Comparison of ENCODE assay signal across 22 cellular contexts in the genomic region with DNA sequence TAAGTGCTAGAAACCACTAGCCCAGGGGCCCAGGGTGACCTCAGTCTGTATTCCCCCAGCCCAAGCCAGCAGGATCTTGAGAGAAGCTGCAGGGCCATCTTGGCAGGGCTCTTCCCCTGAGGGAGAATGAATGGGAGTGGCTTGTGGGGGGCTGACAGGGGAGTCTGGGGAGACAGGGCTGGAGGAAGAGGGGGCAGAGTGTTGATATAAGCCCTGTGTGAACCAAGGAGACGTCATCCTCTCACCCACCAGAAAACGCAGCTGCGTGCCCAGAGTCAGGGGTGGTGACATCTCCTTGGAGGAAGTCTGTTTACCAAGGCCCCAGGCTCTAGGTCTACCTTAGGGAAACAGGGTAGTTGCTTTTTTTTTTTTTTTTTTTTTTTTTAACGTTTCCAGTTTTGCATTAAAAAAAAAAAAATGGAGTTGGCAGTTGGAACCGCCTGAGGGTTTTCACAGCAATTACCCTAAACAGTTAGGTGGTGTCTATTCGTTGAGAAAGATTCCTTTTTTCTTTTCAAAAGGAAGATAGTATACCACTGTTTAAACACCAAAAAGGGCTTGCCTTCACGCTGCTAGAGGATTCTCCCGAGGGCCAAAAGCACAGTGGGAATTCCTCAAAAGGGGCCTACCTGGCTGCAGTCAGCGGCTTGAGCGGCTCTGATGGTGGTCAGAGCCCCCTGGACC.
DNase-seq lines count a peak whose midpoint lies in the region; ATAC-seq and TF ChIP-seq lines count a peak whose summit lies in the region.
"Had no signal": no experiment of that assay in that cellular context is flagged by ENCODE, and none has a peak within 500 bp of the region (broad histone marks: within the 10 kb centered on the region; RNA-seq: fewer than 3 reads in every experiment).

No MANE protein-coding gene starts in this region.

- H3K4me3 Mint-ChIP-seq in Caco-2 (ENCODE audit: unreplicated experiment), result no peak overlapping the region
- H3K4me3 Mint-ChIP-seq in nephron progenitor cell, result no peak overlapping the region

- H3K9me2 ChIP-seq in GM23248 (ENCODE audit: insufficient read depth), result no peaks in the 10 kb centered on the region

- peaks cover 37% of the 10 kb centered on the region for H3K4me1 ChIP-seq in Caco-2
- no peaks in the 10 kb centered on the region for H3K4me1 ChIP-seq in GM23248 (ENCODE audit: insufficient read depth)

- H3K27ac ChIP-seq in brain microvascular endothelial cell (peak overlapping the region; percentile 16), GM23248 (no peak overlapping the region)
- H3K27ac ChIP-seq: C4-2B, RWPE1, SJCRH30 had no signal

- H2AFZ ChIP-seq in GM23248, result no peak overlapping the region

- no peak overlapping the region for H3K9ac ChIP-seq in GM23248

- no peaks in the 10 kb centered on the region for H3K27me3 Mint-ChIP-seq in Caco-2 (ENCODE audit: insufficient read depth, unreplicated experiment)
- H3K27me3 Mint-ChIP-seq in nephron progenitor cell (ENCODE audit: low read depth, poor library complexity), result peaks cover 4% of the 10 kb centered on the region

- DNase-seq in Caco-2 (no peak), NCI-H146 (lab: John Stamatoyannopoulos, UW) (peak; percentile 49), brain microvascular endothelial cell (no peak), nephron progenitor cell (no peak), cardiac septum (ENCODE audit: low spot score) (no peak), GM23248 (no peak)
- DNase-seq: DMS153; EL; Karpas-422; MM.1S; NCI-H1105; NCI-H187; NCI-H345; NCI-H526 treated with DMSO at 0.1 percent for 48 hours; NK-92 treated with Interleukin-12 subunit alpha and Interleukin-12 subunit beta, amount 100 ng/mL, for 24 hours; OCI-M1; SJCRH30 had no signal

- no peaks in the 10 kb centered on the region for H4K20me1 ChIP-seq in GM23248 (ENCODE audit: insufficient read depth)

- TF ChIP-seq CTCF in Caco-2 (IDR thresholded peaks at IDR 0.05; ENCODE audit: insufficient read depth in 1 of 2, low read depth in 1 of 2, low read length in 1 of 2, severe bottlenecking in 1 of 2, unreplicated experiment in 1 of 2) (no peak), brain microvascular endothelial cell (IDR thresholded peaks at IDR 0.05; ENCODE audit: low read depth, low read length, missing control alignments) (no peak), nephron progenitor cell (IDR thresholded peaks at IDR 0.05) (no peak)

- H3K9me3 ChIP-seq in Caco-2, result no peaks in the 10 kb centered on the region
- H3K9me3 ChIP-seq in GM23248 (ENCODE audit: low read depth), result no peaks in the 10 kb centered on the region
- H3K9me3 ChIP-seq: SJCRH30 had no signal

- intact Hi-C loops in Caco-2 (cut with micrococcal nuclease; ENCODE audit: unreplicated experiment) (no loop called here), cardiac septum (cut with DNase I) (no loop called here)

- H3K4me3 ChIP-seq in Caco-2 (ENCODE audit: low read depth, low read length) (no peak overlapping the region), brain microvascular endothelial cell (ENCODE audit: low read depth, low read length) (no peak overlapping the region), GM23248 (no peak overlapping the region)
- H3K4me3 ChIP-seq: SJCRH30 had no signal

- CTCF ChIA-PET in Caco-2 (lab: Charles Lee), result no interaction called here

- in situ Hi-C loops in brain microvascular endothelial cell (cut with HindIII; ENCODE audit: low pct_ligation_motif_present, low sequenced_read_pairs), result no loop called here
- in situ Hi-C loops in GM23248 (cut with MboI), result no loop called here

- H3K4me2 ChIP-seq in GM23248 (ENCODE audit: unreplicated experiment), result no peak overlapping the region

- H3K27ac Mint-ChIP-seq in Caco-2 (ENCODE audit: unreplicated experiment) (peak overlapping the region; percentile 61), nephron progenitor cell (peak overlapping the region; percentile 50)

- H3K36me3 ChIP-seq in Caco-2 (ENCODE audit: control insufficient read depth, insufficient read depth, low read length) (peaks cover 3% of the 10 kb centered on the region), brain microvascular endothelial cell (replicated peaks) (peaks cover 77% of the 10 kb centered on the region), GM23248 (ENCODE audit: low read depth) (peaks cover 7% of the 10 kb centered on the region; the same call in 1 of the 2 replicates)
- H3K36me3 ChIP-seq: SJCRH30 had no signal

- peaks cover 45% of the 10 kb centered on the region for H3K79me2 ChIP-seq in GM23248 (ENCODE audit: insufficient read depth)

- WGBS in GM23248 (ENCODE audit: low coverage in 1 of 2, low lambda C conversion rate in 2 of 2, missing lambda C conversion rate in 2 of 2), 2 experiments, result 90 to 91% methylated on average over 9 to 10 of the region's 10 CpGs

- H3K9me3 Mint-ChIP-seq in Caco-2 (ENCODE audit: unreplicated experiment) (no peaks in the 10 kb centered on the region), nephron progenitor cell (no peaks in the 10 kb centered on the region)

- ATAC-seq in HG02623 (IDR thresholded peaks at IDR 0.05; ENCODE audit: unreplicated experiment), result no peak
- no peak for ATAC-seq in GM21390 (IDR thresholded peaks at IDR 0.05; ENCODE audit: unreplicated experiment)
- ATAC-seq: HCT116 had no signal

- peaks cover 68% of the 10 kb centered on the region for H3K36me3 Mint-ChIP-seq in Caco-2 (ENCODE audit: insufficient read depth, unreplicated experiment)
- H3K36me3 Mint-ChIP-seq in nephron progenitor cell (ENCODE audit: low read depth), result peaks cover 71% of the 10 kb centered on the region

- H3K27me3 ChIP-seq in Caco-2 (replicated peaks; ENCODE audit: control insufficient read depth, insufficient read depth, low read length) (no peaks in the 10 kb centered on the region), brain microvascular endothelial cell (replicated peaks) (no peaks in the 10 kb centered on the region), GM23248 (replicated peaks; ENCODE audit: insufficient read depth) (no peaks in the 10 kb centered on the region)
- H3K27me3 ChIP-seq: SJCRH30 had no signal

- POLR2A ChIA-PET in Caco-2 (lab: Charles Lee), result interaction anchor here (1.0 kb wide), 1 partner anchor 17 kb away, joined by 3 read pairs; no protein-coding TSS in a partner anchor

- no peaks in the 10 kb centered on the region for H3F3A ChIP-seq in GM23248 (ENCODE audit: insufficient read depth)

- no TSS peak for BruUV-seq in Caco-2 (replicated peaks; lab: Mats Ljungman, UMichigan)

- peaks cover 43% of the 10 kb centered on the region for H3K4me1 Mint-ChIP-seq in Caco-2 (ENCODE audit: low read depth, unreplicated experiment)
- H3K4me1 Mint-ChIP-seq in nephron progenitor cell, result peaks cover 71% of the 10 kb centered on the region
